24 cellular contexts compared by ENCODE assay signal in genomic region chr3:196177967-196178366, GRCh38. TPM values are rescaled to one million over a fixed set of nuclear protein-coding genes. Genes with fewer than 3 reads are reported as not detected.
DNase-seq lines count a peak whose midpoint lies in the region; ATAC-seq lines count a peak whose summit lies in the region.
"Had no signal": no experiment of that assay in that cellular context is flagged by ENCODE, and none has a peak within 500 bp of the region (broad histone marks: within the 10 kb centered on the region; RNA-seq: fewer than 3 reads in every experiment).

No MANE protein-coding gene starts in this region.

- H3K36me3 Mint-ChIP-seq in activated T-helper 1 cell treated with anti-CD3 and anti-CD28 coated beads, Interleukin-12 subunit alpha, Interleukin-12 subunit beta, Interleukin-2, Interleukin-4 antibody, amounts not matched to agents 30 ng/mL and 10 ng/mL and 1 ng/mL, durations not matched to agents 14 hours and 24 hours and 36 hours (ENCODE audit: low read depth), result no peaks in the 10 kb centered on the region

- H3K4me3 Mint-ChIP-seq in activated T-helper 1 cell treated with anti-CD3 and anti-CD28 coated beads, Interleukin-12 subunit alpha, Interleukin-12 subunit beta, Interleukin-2, Interleukin-4 antibody, amounts not matched to agents 30 ng/mL and 10 ng/mL and 1 ng/mL, durations not matched to agents 14 hours and 24 hours and 36 hours, result peak overlapping the region; percentile 51
- H3K4me3 Mint-ChIP-seq: activated T-cell treated with anti-CD3 and anti-CD28 coated beads, Interleukin-2, amount 50 U/mL, for 4 hours; HFFc6 had no signal

- H3K9me3 Mint-ChIP-seq in activated T-helper 1 cell treated with anti-CD3 and anti-CD28 coated beads, Interleukin-12 subunit alpha, Interleukin-12 subunit beta, Interleukin-2, Interleukin-4 antibody, amounts not matched to agents 30 ng/mL and 10 ng/mL and 1 ng/mL, durations not matched to agents 14 hours and 24 hours and 36 hours, result no peaks in the 10 kb centered on the region
- H3K9me3 Mint-ChIP-seq: activated T-cell treated with anti-CD3 and anti-CD28 coated beads, Interleukin-2, amount 50 U/mL, for 4 hours; HFFc6 had no signal

- ATAC-seq in Right ventricle myocardium superior (ENCODE audit: poor library complexity) (peak; percentile 36), left cardiac atrium (no peak), left lobe of liver (peak; percentile 94), GM21825 (IDR thresholded peaks at IDR 0.05; ENCODE audit: unreplicated experiment) (no peak)
- ATAC-seq: activated T-cell treated with anti-CD3 and anti-CD28 coated beads, Interleukin-2, amount 50 U/mL, for 4 hours; esophagus mucosa; gastrocnemius medialis had no signal

- intact Hi-C loops in Right ventricle myocardium superior (cut with DNase I), result no loop called here
- intact Hi-C loops in left cardiac atrium (cut with DNase I), result no loop called here
- intact Hi-C loops in activated T-helper 1 cell treated with anti-CD3 and anti-CD28 coated beads, Interleukin-12 subunit alpha, Interleukin-12 subunit beta, Interleukin-2, Interleukin-4 antibody, amounts not matched to agents 30 ng/mL and 10 ng/mL and 1 ng/mL, durations not matched to agents 14 hours and 24 hours and 36 hours (cut with micrococcal nuclease), result loop anchor here (2.0 kb wide), 1 partner anchor 15 kb away; no protein-coding TSS in a partner anchor

- peak overlapping the region; percentile 76 for H3K27ac Mint-ChIP-seq in activated T-helper 1 cell treated with anti-CD3 and anti-CD28 coated beads, Interleukin-12 subunit alpha, Interleukin-12 subunit beta, Interleukin-2, Interleukin-4 antibody, amounts not matched to agents 30 ng/mL and 10 ng/mL and 1 ng/mL, durations not matched to agents 14 hours and 24 hours and 36 hours
- H3K27ac Mint-ChIP-seq: HFFc6 had no signal

- H3K4me1 Mint-ChIP-seq in activated T-helper 1 cell treated with anti-CD3 and anti-CD28 coated beads, Interleukin-12 subunit alpha, Interleukin-12 subunit beta, Interleukin-2, Interleukin-4 antibody, amounts not matched to agents 30 ng/mL and 10 ng/mL and 1 ng/mL, durations not matched to agents 14 hours and 24 hours and 36 hours (ENCODE audit: low read depth), result peaks cover 63% of the 10 kb centered on the region

- DNase-seq in Right ventricle myocardium superior (peak; percentile 9), left cardiac atrium (no peak), left lobe of liver (ENCODE audit: low spot score) (peak; percentile 69), medulla oblongata (ENCODE audit: extremely low spot score) (no peak), HUDEP-2 (lab: John Stamatoyannopoulos, UW; ENCODE audit: unreplicated experiment in 76 of 76) (no peak)
- DNase-seq in activated T-helper 1 cell treated with anti-CD3 and anti-CD28 coated beads, Interleukin-12 subunit alpha, Interleukin-12 subunit beta, Interleukin-2, Interleukin-4 antibody, amounts not matched to agents 30 ng/mL and 10 ng/mL and 1 ng/mL, durations not matched to agents 14 hours and 24 hours and 36 hours (ENCODE audit: low spot score), result no peak
- no peak for DNase-seq in activated effector memory CD4-positive, alpha-beta T cell treated with Interleukin-2 at 50 U/mL for 16 hours
- DNase-seq: activated CD4-positive, alpha-beta T cell treated with anti-CD3 and anti-CD28 coated beads, Interleukin-2, amount 50 U/mL, for 1 hour; activated T-cell treated with anti-CD3 and anti-CD28 coated beads, Interleukin-2, amount 50 U/mL, for 4 hours; amygdala; DND-41; effector CD4-positive, alpha-beta T cell; gastrocnemius medialis; HFFc6; left ventricle myocardium inferior; NCI-H1105; NCI-H2081 treated with DMSO at 0.1 percent for 48 hours had no signal

- H3K27me3 Mint-ChIP-seq in activated T-helper 1 cell treated with anti-CD3 and anti-CD28 coated beads, Interleukin-12 subunit alpha, Interleukin-12 subunit beta, Interleukin-2, Interleukin-4 antibody, amounts not matched to agents 30 ng/mL and 10 ng/mL and 1 ng/mL, durations not matched to agents 14 hours and 24 hours and 36 hours (ENCODE audit: insufficient read depth), result no peaks in the 10 kb centered on the region

RNA-seq across cellular contexts. Expression of gene ZDHHC19, which starts 33.2 kb away (rescaled TPM):
- total RNA-seq in Right ventricle myocardium superior (not detected), left cardiac atrium (not detected), left lobe of liver (1.3 TPM)
- 0.36 TPM in 1 of 2 replicates, not detected in the other for total RNA-seq in activated T-helper 1 cell treated with anti-CD3 and anti-CD28 coated beads, Interleukin-12 subunit alpha, Interleukin-12 subunit beta, Interleukin-2, Interleukin-4 antibody, amounts not matched to agents 30 ng/mL and 10 ng/mL and 1 ng/mL, durations not matched to agents 14 hours and 24 hours and 36 hours
- total RNA-seq: activated T-cell treated with anti-CD3 and anti-CD28 coated beads, Interleukin-2, amount 50 U/mL, for 4 hours; esophagus mucosa; gastrocnemius medialis; HFFc6; left ventricle myocardium inferior; NCI-H460; omental fat pad; right atrium auricular region; RPMI7951 had no signal

RNA-seq across cellular contexts. Expression of gene SLC51A, which starts 38.4 kb away (rescaled TPM):
- total RNA-seq in Right ventricle myocardium superior (not detected), left cardiac atrium (under 1 TPM; 0.32 to 0.50 TPM), left lobe of liver (20.0 TPM)
- total RNA-seq in activated T-helper 1 cell treated with anti-CD3 and anti-CD28 coated beads, Interleukin-12 subunit alpha, Interleukin-12 subunit beta, Interleukin-2, Interleukin-4 antibody, amounts not matched to agents 30 ng/mL and 10 ng/mL and 1 ng/mL, durations not matched to agents 14 hours and 24 hours and 36 hours, result not detected in 2 replicates
- total RNA-seq: activated T-cell treated with anti-CD3 and anti-CD28 coated beads, Interleukin-2, amount 50 U/mL, for 4 hours; esophagus mucosa; HFFc6; left ventricle myocardium inferior; NCI-H460; RPMI7951; thoracic aorta had no signal

Comparison
In these comparisons a context has a peak if more than half of its experiments do, and no peak if none do; other contexts are left out.
1. ATAC-seq: peak in Right ventricle myocardium superior (single experiment) and left lobe of liver (single experiment); none in left cardiac atrium (0 of 2) and GM21825 (single experiment).
2. DNase-seq: peak in Right ventricle myocardium superior (single experiment) and left lobe of liver (single experiment); none in left cardiac atrium (single experiment), activated T-helper 1 cell treated with anti-CD3 and anti-CD28 coated beads, Interleukin-12 subunit alpha, Interleukin-12 subunit beta, Interleukin-2, Interleukin-4 antibody, amounts not matched to agents 30 ng/mL and 10 ng/mL and 1 ng/mL, durations not matched to agents 14 hours and 24 hours and 36 hours (single experiment), activated effector memory CD4-positive, alpha-beta T cell treated with Interleukin-2 at 50 U/mL for 16 hours (single experiment), medulla oblongata (single experiment) and HUDEP-2 (0 of 76).
3. RNA of gene SLC51A, which starts 38.4 kb away (total RNA-seq): 20.0 TPM in left lobe of liver (single experiment); 0.32 to 0.50 TPM in left cardiac atrium, not detected in Right ventricle myocardium superior (single experiment) and not detected in activated T-helper 1 cell treated with anti-CD3 and anti-CD28 coated beads, Interleukin-12 subunit alpha, Interleukin-12 subunit beta, Interleukin-2, Interleukin-4 antibody, amounts not matched to agents 30 ng/mL and 10 ng/mL and 1 ng/mL, durations not matched to agents 14 hours and 24 hours and 36 hours; every median in the first group is over 10 times any median in the second.